In genomic region chr9:25322138-25322537, GRCh38 we compare ENCODE assay signal across 25 cellular contexts.
"Had no signal": no experiment of that assay in that cellular context is flagged by ENCODE, and none has a peak within 500 bp of the region (broad histone marks: within the 10 kb centered on the region; RNA-seq: fewer than 3 reads in every experiment).

No MANE protein-coding gene starts in this region.

- H3K9me3 ChIP-seq: body of pancreas, esophagus squamous epithelium, gastroesophageal sphincter had no signal

- H3K36me3 ChIP-seq: esophagus squamous epithelium, gastroesophageal sphincter had no signal

- H3K27me3 ChIP-seq: body of pancreas, esophagus squamous epithelium, gastroesophageal sphincter had no signal

- H3K27me3 Mint-ChIP-seq: activated CD4-positive, alpha-beta memory T cell treated with anti-CD3 and anti-CD28 coated beads, Interleukin-2, amount 10 ng/mL, durations not matched to agents 7 days and 5 days; activated CD4-positive, alpha-beta T cell treated with anti-CD3 and anti-CD28 coated beads, Interleukin-2, amount 10 ng/mL, durations not matched to agents 7 days and 5 days; activated naive CD8-positive, alpha-beta T cell; activated T-cell treated with anti-CD3 and anti-CD28 coated beads, Interleukin-2, amount 50 U/mL, for 24 hours; activated T-helper 17 cell treated with anti-CD3 and anti-CD28 coated beads, Interleukin-2, amount 50 U/mL, for 72 hours had no signal

- H3K4me3 ChIP-seq: body of pancreas, esophagus squamous epithelium, gastroesophageal sphincter had no signal

- DNase-seq: activated CD4-positive, alpha-beta memory T cell treated with anti-CD3 and anti-CD28 coated beads, Interleukin-2, amount 10 ng/mL, durations not matched to agents 7 days and 5 days; activated CD4-positive, alpha-beta T cell treated with anti-CD3 and anti-CD28 coated beads for 1 hour; activated CD4-positive, alpha-beta T cell treated with anti-CD3 and anti-CD28 coated beads for 4 hours; activated CD4-positive, alpha-beta T cell treated with anti-CD3 and anti-CD28 coated beads, Interleukin-2, amount 10 ng/mL, durations not matched to agents 7 days and 5 days; activated CD4-positive, alpha-beta T cell treated with anti-CD3 and anti-CD28 coated beads, Interleukin-2, amount 50 U/mL, for 4 hours; activated CD8-positive, alpha-beta memory T cell treated with anti-CD3 and anti-CD28 coated beads, Interleukin-2, amount 50 U/mL, for 48 hours; activated effector memory CD4-positive, alpha-beta T cell treated with Interleukin-2 at 50 U/mL for 16 hours; activated gamma-delta T cell treated with Interleukin-2 at 50 U/mL for 16 hours; activated naive CD4-positive, alpha-beta T cell treated with anti-CD3 and anti-CD28 coated beads, Interleukin-2, amount 50 U/mL, for 16 hours; activated naive CD4-positive, alpha-beta T cell treated with Interleukin-2 at 50 U/mL for 16 hours; activated T-cell treated with anti-CD3 and anti-CD28 coated beads for 4 hours; activated T-cell treated with anti-CD3 and anti-CD28 coated beads, Interleukin-2, amount 50 U/mL, for 24 hours; amniotic stem cell; anterior cingulate cortex; body of pancreas; caudate nucleus; effector CD8-positive, alpha-beta T cell; esophagus squamous epithelium; foreskin melanocyte; T-helper 2 cell had no signal

- H3K4me1 ChIP-seq: body of pancreas, esophagus squamous epithelium, gastroesophageal sphincter had no signal

- H3K27ac Mint-ChIP-seq: activated CD4-positive, alpha-beta memory T cell treated with anti-CD3 and anti-CD28 coated beads, Interleukin-2, amount 10 ng/mL, durations not matched to agents 7 days and 5 days; activated CD4-positive, alpha-beta T cell treated with anti-CD3 and anti-CD28 coated beads, Interleukin-2, amount 10 ng/mL, durations not matched to agents 7 days and 5 days; activated naive CD8-positive, alpha-beta T cell; activated T-cell treated with anti-CD3 and anti-CD28 coated beads, Interleukin-2, amount 50 U/mL, for 24 hours; activated T-helper 17 cell treated with anti-CD3 and anti-CD28 coated beads, Interleukin-2, amount 50 U/mL, for 72 hours; WTC11 had no signal

- H3K4me1 Mint-ChIP-seq: activated CD4-positive, alpha-beta memory T cell treated with anti-CD3 and anti-CD28 coated beads, Interleukin-2, amount 10 ng/mL, durations not matched to agents 7 days and 5 days; activated CD4-positive, alpha-beta T cell treated with anti-CD3 and anti-CD28 coated beads, Interleukin-2, amount 10 ng/mL, durations not matched to agents 7 days and 5 days; activated T-helper 17 cell treated with anti-CD3 and anti-CD28 coated beads, Interleukin-2, amount 50 U/mL, for 72 hours had no signal

- ATAC-seq: activated T-helper 17 cell treated with anti-CD3 and anti-CD28 coated beads, Interleukin-2, amount 50 U/mL, for 72 hours; body of pancreas; gastroesophageal sphincter; WTC11 had no signal

- H3K27ac ChIP-seq: body of pancreas, epithelial cell of prostate, esophagus squamous epithelium, gastroesophageal sphincter had no signal

- H3K36me3 Mint-ChIP-seq: activated naive CD8-positive, alpha-beta T cell; WTC11 had no signal

- H3K4me3 Mint-ChIP-seq: activated CD4-positive, alpha-beta memory T cell treated with anti-CD3 and anti-CD28 coated beads, Interleukin-2, amount 10 ng/mL, durations not matched to agents 7 days and 5 days; activated CD4-positive, alpha-beta T cell treated with anti-CD3 and anti-CD28 coated beads, Interleukin-2, amount 10 ng/mL, durations not matched to agents 7 days and 5 days; activated naive CD8-positive, alpha-beta T cell; activated T-cell treated with anti-CD3 and anti-CD28 coated beads, Interleukin-2, amount 50 U/mL, for 24 hours; activated T-helper 17 cell treated with anti-CD3 and anti-CD28 coated beads, Interleukin-2, amount 50 U/mL, for 72 hours; WTC11 had no signal
